ENCODE assay signal across 1 cellular context in the genomic region with DNA sequence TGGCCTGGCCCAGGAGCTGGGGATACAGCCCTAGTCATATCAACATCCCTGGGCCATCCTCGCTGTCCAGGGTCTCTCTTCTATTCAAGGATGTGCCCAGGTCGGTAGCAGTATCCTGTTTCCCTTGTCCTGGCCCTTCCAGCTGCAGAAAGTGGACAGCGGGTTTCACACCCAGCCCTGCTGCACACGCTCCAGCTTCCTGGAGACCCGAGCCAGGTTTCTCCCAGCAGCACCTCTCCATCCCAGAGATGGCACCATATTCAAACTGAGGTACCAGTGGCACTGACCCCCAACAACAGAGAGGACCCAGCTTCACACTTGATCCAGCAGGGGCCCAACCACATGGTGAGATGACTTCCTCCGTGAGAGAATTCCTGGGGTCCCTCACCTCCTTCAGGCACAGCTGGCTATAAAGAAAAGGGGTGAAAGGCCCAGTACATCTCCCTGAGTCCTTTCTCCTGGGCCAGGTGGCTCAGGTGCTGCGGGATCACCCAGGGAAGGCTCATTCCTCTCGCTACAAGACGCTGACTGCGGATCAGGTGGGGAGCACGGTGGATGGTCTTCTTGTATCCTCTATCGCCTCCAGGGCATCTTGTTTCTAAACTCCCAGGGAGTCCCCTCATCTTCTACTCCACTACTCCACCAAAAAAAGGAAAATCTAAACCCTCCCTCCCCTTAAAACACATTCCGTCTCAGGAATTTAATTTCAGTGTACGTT.
A peak's percentile ranks its signal among the peaks of the same experiment; 100 is the strongest.
TF ChIP-seq lines count a peak whose summit lies in the region.

No MANE protein-coding gene starts in this region.

TF ChIP-seq in K562, 482 proteins besides CTCF, POLR2A, EP300 and RAD21:
- peak; percentile 69; the same call in 1 of the 2 replicates for TF ChIP-seq ZNF263 (CRISPR knock-in tag; IDR thresholded peaks at IDR 0.05; ENCODE audit: borderline replicate concordance)
- no peak for TF ChIP-seq ZNF668 (CRISPR knock-in tag; IDR thresholded peaks at IDR 0.05)
TF ChIP-seq in K562: peak in this region for 1.
